In the genomic region with DNA sequence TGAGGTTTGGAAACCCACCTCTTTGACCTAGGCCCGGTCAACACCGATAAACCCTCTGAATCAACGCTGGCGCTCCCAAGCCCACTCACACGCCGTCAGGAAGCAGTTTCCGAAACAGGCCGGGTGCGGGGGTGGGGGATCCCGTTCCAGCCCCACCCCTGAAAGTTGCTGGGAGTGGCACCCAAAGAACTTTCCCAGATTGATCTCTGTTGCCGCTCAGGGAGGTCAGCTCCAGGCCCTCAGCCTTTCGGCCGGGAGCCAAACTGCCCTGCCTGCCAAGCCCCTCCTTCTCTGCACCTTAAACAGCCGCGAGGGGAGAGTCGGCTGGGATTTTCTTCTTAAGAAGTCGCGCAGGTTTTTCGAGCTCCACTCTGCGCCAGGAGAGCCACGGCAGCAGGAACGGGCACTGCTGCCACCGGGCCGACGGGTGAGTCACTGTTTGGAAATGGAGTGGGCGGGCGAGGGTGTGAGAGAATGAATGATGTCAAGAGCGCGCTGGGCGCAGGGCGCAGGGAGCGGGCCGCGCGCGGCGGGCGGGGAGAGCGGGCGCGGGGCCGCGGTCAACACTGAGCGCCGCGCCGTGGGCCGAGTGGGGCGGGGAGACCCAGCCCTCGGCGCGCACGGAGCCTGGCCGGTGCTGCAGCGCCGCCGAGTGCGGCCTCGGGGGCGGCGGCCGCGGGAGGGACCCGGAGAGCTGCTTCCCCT, we compare ENCODE assay signal across 8 cellular contexts. TPM values are rescaled to one million over a fixed set of nuclear protein-coding genes. Genes with fewer than 3 reads are reported as not detected.
DNase-seq lines count a peak whose midpoint lies in the region; ATAC-seq and TF ChIP-seq lines count a peak whose summit lies in the region.

A gene (plus strand): TSS at position 566 of the 705 bp plus-strand sequence. CDS start 70,622 bp downstream, outside the sequence.

- H3K36me3 Mint-ChIP-seq in chondrocyte (ENCODE audit: low read depth), result no peaks in the 10 kb centered on the region

- H3K36me3 ChIP-seq in kidney epithelial cell (ENCODE audit: control insufficient read depth, insufficient read depth, low read length), result no peaks in the 10 kb centered on the region

- H3K9me3 Mint-ChIP-seq in chondrocyte (ENCODE audit: low read depth), result no peaks in the 10 kb centered on the region

- peak within 1 kb of the TSS; percentile 99 for H3K4me3 Mint-ChIP-seq in chondrocyte (ENCODE audit: unreplicated experiment)

- H3K27ac Mint-ChIP-seq in chondrocyte (ENCODE audit: unreplicated experiment), result peak within 1 kb of the TSS; percentile 100

- H3K4me3 ChIP-seq in WI38 (ENCODE audit: low read depth, low read length) (peak within 1 kb of the TSS; percentile 77), kidney epithelial cell (ENCODE audit: low read depth, low read length) (peak within 1 kb of the TSS; percentile 86)

- DNase-seq in EL (peak; percentile 94), HuH-7.5 (ENCODE audit: low spot score) (peak; percentile 45), chondrocyte (ENCODE audit: low spot score) (peak; percentile 96), kidney epithelial cell (ENCODE audit: low read depth) (peak; percentile 83), smooth muscle cell of the brain vasculature (ENCODE audit: low read depth, low spot score) (peak; percentile 47)
- DNase-seq in effector CD8-positive, alpha-beta T cell (lab: John Stamatoyannopoulos, UW), result no peak

- peak; percentile 66 for ATAC-seq in GM21576 (IDR thresholded peaks at IDR 0.05; ENCODE audit: unreplicated experiment)

- no peaks in the 10 kb centered on the region for H3K27me3 Mint-ChIP-seq in chondrocyte (ENCODE audit: low read depth)

- TF ChIP-seq CTCF in WI38 (IDR thresholded peaks at IDR 0.05; ENCODE audit: low read depth, low read length) (no peak), chondrocyte (IDR thresholded peaks at IDR 0.05) (no peak), kidney epithelial cell (IDR thresholded peaks at IDR 0.05; ENCODE audit: insufficient read depth, low read length, poor library complexity, severe bottlenecking) (no peak)

- H3K27me3 ChIP-seq in kidney epithelial cell (ENCODE audit: control insufficient read depth, insufficient read depth, low read length), result no peaks in the 10 kb centered on the region

- peaks cover 35% of the 10 kb centered on the region for H3K4me1 Mint-ChIP-seq in chondrocyte (ENCODE audit: low read depth)

RNA-seq across cellular contexts. Expression of the gene that starts here (rescaled TPM):
- total RNA-seq in chondrocyte (49.7 to 71.5 TPM (median 65.5 TPM) in 3 replicates), kidney epithelial cell (37.0 and 64.3 TPM in 2 replicates)
